In genomic region chr1:224623743-224624333, GRCh38 we compare ENCODE assay signal across 8 cellular contexts. TPM values are rescaled to one million over a fixed set of nuclear protein-coding genes. Genes with fewer than 3 reads are reported as not detected.
DNase-seq lines count a peak whose midpoint lies in the region; ATAC-seq and TF ChIP-seq lines count a peak whose summit lies in the region.

No MANE protein-coding gene starts in this region.

- peak; percentile 93 for ATAC-seq in GM21390 (IDR thresholded peaks at IDR 0.05; ENCODE audit: unreplicated experiment)

- H3K27ac ChIP-seq in VCaP, result peak overlapping the region; percentile 18; the same call in 1 of the 2 replicates

- no peak overlapping the region for H3K4me3 ChIP-seq in choroid plexus epithelial cell (ENCODE audit: low read depth, low read length)

- DNase-seq in Caki2 (ENCODE audit: low read depth) (peak; percentile 50), KG1 (lab: John Stamatoyannopoulos, UW) (peak; percentile 77), choroid plexus epithelial cell (ENCODE audit: low read depth) (peak; percentile 94), NCI-H1694 treated with DMSO at 0.1 percent for 48 hours (lab: John Stamatoyannopoulos, UW) (no peak), GOT3 (lab: John Stamatoyannopoulos, UW) (no peak)
- peak; percentile 55 to 59 for DNase-seq in stimulated activated CD4-positive, alpha-beta T cell treated with anti-CD3 and anti-CD28 coated beads, Interleukin-2, amount 100 ng/mL, for 24 hours

- in situ Hi-C loops in Caki2 (cut with HindIII; ENCODE audit: low pct_unique_long_range_greater_than_20kb, low sequenced_read_pairs), result loop anchor here (25.0 kb wide), 1 partner anchor 112 kb away; no protein-coding TSS in a partner anchor

- TF ChIP-seq CTCF in VCaP (conservative IDR thresholded peaks at IDR 0.05) (no peak), choroid plexus epithelial cell (conservative IDR thresholded peaks at IDR 0.05; ENCODE audit: low read depth, low read length) (no peak)

RNA-seq across cellular contexts. Expression of gene CNIH3, which starts 7.7 kb away (rescaled TPM):
- 0.81 and 0.95 TPM in 2 replicates for total RNA-seq in Caki2 (2014; rRNA removed; shearing (Covaris generic); ENCODE audit: low replicate concordance)

Comparison
In these comparisons a context has a peak if more than half of its experiments do, and no peak if none do; other contexts are left out.
1. DNase-seq: peak in Caki2 (single experiment), KG1 (single experiment), choroid plexus epithelial cell (single experiment) and stimulated activated CD4-positive, alpha-beta T cell treated with anti-CD3 and anti-CD28 coated beads, Interleukin-2, amount 100 ng/mL, for 24 hours (2 of 2); none in NCI-H1694 treated with DMSO at 0.1 percent for 48 hours (single experiment) and GOT3 (single experiment).